Comparison of ENCODE assay signal across 9 cellular contexts in genomic region chr9:34588671-34589370, GRCh38. TPM values are rescaled to one million over a fixed set of nuclear protein-coding genes. Genes with fewer than 3 reads are reported as not detected.
DNase-seq lines count a peak whose midpoint lies in the region; ATAC-seq, FAIRE-seq and TF ChIP-seq lines count a peak whose summit lies in the region.
"Had no signal": no experiment of that assay in that cellular context is flagged by ENCODE, and none has a peak within 500 bp of the region (broad histone marks: within the 10 kb centered on the region; RNA-seq: fewer than 3 reads in every experiment).

No MANE protein-coding gene starts in this region.

- H3K36me3 Mint-ChIP-seq in MCF 10A (ENCODE audit: insufficient read depth, unreplicated experiment) (no peaks in the 10 kb centered on the region), brain (no peaks in the 10 kb centered on the region)

- no peak for TF ChIP-seq CTCF in breast epithelium (IDR thresholded peaks at IDR 0.05)
- no peak for TF ChIP-seq CTCF in MCF 10A (IDR thresholded peaks at IDR 0.05; ENCODE audit: unreplicated experiment)
- TF ChIP-seq CTCF in brain (conservative IDR thresholded peaks at IDR 0.05), result no peak
- TF ChIP-seq CTCF in upper lobe of right lung (IDR thresholded peaks at IDR 0.05), result no peak

- TF ChIP-seq POLR2A in breast epithelium (IDR thresholded peaks at IDR 0.05) (no peak), GM12892 (IDR thresholded peaks at IDR 0.05; ENCODE audit: low read depth, low read length) (no peak)

- POLR2A ChIA-PET in MCF 10A (lab: Yijun Ruan, JAX), result no interaction called here

- intact Hi-C loops in breast epithelium (cut with DNase I; ENCODE audit: low total_unique reads), result no loop called here
- intact Hi-C loops in MCF 10A (cut with micrococcal nuclease), result no loop called here
- intact Hi-C loops in upper lobe of right lung (cut with DNase I), result no loop called here

- H3K4me1 ChIP-seq in breast epithelium (peaks cover 12 to 26% of the 10 kb centered on the region in 2 donors), upper lobe of right lung (peaks cover 27% of the 10 kb centered on the region)

- H3K36me3 ChIP-seq in breast epithelium (no peaks in the 10 kb centered on the region), upper lobe of right lung (no peaks in the 10 kb centered on the region)

- H3K9me3 ChIP-seq in breast epithelium (no peaks in the 10 kb centered on the region), upper lobe of right lung (no peaks in the 10 kb centered on the region)

- H3K27ac Mint-ChIP-seq in MCF 10A (ENCODE audit: low read depth, unreplicated experiment) (no peak overlapping the region), brain (peak overlapping the region; percentile 73 to 95 (median 91))

- CTCF ChIA-PET in MCF 10A (lab: Yijun Ruan, JAX), result interaction anchor here (0.7 to 1.0 kb wide), 3 partner anchors 9 to 108 kb away, joined by 3 to 5 read pairs (median 3); partner anchors contain the start of gene ENHO

- FAIRE-seq in GM12892 (lab: Jason Lieb, UNC), result no peak

- no TSS peak for BruUV-seq in MCF 10A (replicated peaks; lab: Mats Ljungman, UMichigan)

- ATAC-seq in upper lobe of right lung, result no peak

- H3K27me3 Mint-ChIP-seq in MCF 10A (ENCODE audit: insufficient read depth, unreplicated experiment) (peaks cover 84% of the 10 kb centered on the region), brain (peaks cover 19% of the 10 kb centered on the region)

- peak overlapping the region; percentile 50 to 73 (median 65) for H3K4me3 ChIP-seq in breast epithelium
- H3K4me3 ChIP-seq in upper lobe of right lung, result peak overlapping the region; percentile 41

- H3K4me3 Mint-ChIP-seq in MCF 10A (ENCODE audit: unreplicated experiment) (no peak overlapping the region), brain (peak overlapping the region; percentile 89 to 94 (median 92))

- H3K4me1 Mint-ChIP-seq in MCF 10A (ENCODE audit: insufficient read depth, unreplicated experiment) (peaks cover 20% of the 10 kb centered on the region), brain (peaks cover 85% of the 10 kb centered on the region)

- H3K27ac ChIP-seq in breast epithelium (peak overlapping the region in 1 of 2 donors; percentile 88), upper lobe of right lung (no peak overlapping the region)

- no peaks in the 10 kb centered on the region for H3K9me3 Mint-ChIP-seq in MCF 10A (ENCODE audit: unreplicated experiment)
- H3K9me3 Mint-ChIP-seq in brain, result peaks cover 0 to 8% (median 0%) of the 10 kb centered on the region in 5 experiments

- DNase-seq in breast epithelium (ENCODE audit: low spot score in 2 of 2) (no peak), MCF 10A (ENCODE audit: unreplicated experiment) (no peak), midbrain (lab: John Stamatoyannopoulos, UW) (peak; percentile 32), upper lobe of right lung (no peak), GM12892 (ENCODE audit: insufficient read length) (no peak), NCI-H524 treated with DMSO at 0.1 percent for 48 hours (lab: John Stamatoyannopoulos, UW) (no peak)
- DNase-seq in stimulated activated CD4-positive, alpha-beta T cell treated with anti-CD3 and anti-CD28 coated beads, Interleukin-4, amount 100 ng/mL, for 1 hour, result no peak
- DNase-seq: EL had no signal

- peaks cover 0 to 13% of the 10 kb centered on the region in 2 donors for H3K27me3 ChIP-seq in breast epithelium
- peaks cover 76% of the 10 kb centered on the region for H3K27me3 ChIP-seq in upper lobe of right lung

RNA-seq across cellular contexts. Expression of gene CNTFR, which starts 0.7 kb away (rescaled TPM):
- total RNA-seq in breast epithelium, result 100 to 1,000 TPM in 1 of 3 donors, 10 to 100 TPM in 2; 11.3 to 103 (median 15.4) TPM
- total RNA-seq in MCF 10A (2022), result not detected in 2 replicates
- polyA plus RNA-seq in brain (ENCODE audit: insufficient read depth, low read depth, low replicate concordance), result 92.8 TPM
- total RNA-seq in upper lobe of right lung, result 2.9 TPM
- not detected for polyA plus RNA-seq in GM12892 (2012; ENCODE audit: missing spikeins)

RNA-seq across cellular contexts. Expression of gene RPP25L, which starts 23.1 kb away (rescaled TPM):
- total RNA-seq in breast epithelium (10 to 100 TPM; 28.5 to 37.9 (median 36.4) TPM), MCF 10A (2022) (41.6 and 42.8 TPM in 2 replicates), upper lobe of right lung (16.7 TPM)
- 30.9 TPM for polyA plus RNA-seq in brain (ENCODE audit: insufficient read depth, low read depth, low replicate concordance)
- polyA plus RNA-seq in GM12892 (2012; ENCODE audit: missing spikeins), result 20.2 TPM

RNA-seq across cellular contexts. Expression of gene DCTN3, which starts 31.5 kb away (rescaled TPM):
- 100 to 1,000 TPM in 2 of 3 donors, 10 to 100 TPM in 1; 84.0 to 114 (median 113) TPM for total RNA-seq in breast epithelium
- total RNA-seq in MCF 10A (2022), result 88.5 and 92.4 TPM in 2 replicates
- 314 TPM for polyA plus RNA-seq in brain (ENCODE audit: insufficient read depth, low read depth, low replicate concordance)
- 59.3 TPM for total RNA-seq in upper lobe of right lung
- polyA plus RNA-seq in GM12892 (2012; ENCODE audit: missing spikeins), result 92.0 TPM

RNA-seq across cellular contexts. Expression of gene ARID3C, which starts 40.0 kb away (rescaled TPM):
- under 1 TPM in 1 of 3 donors, not detected in 2; 0.29 TPM for total RNA-seq in breast epithelium
- not detected in 2 replicates for total RNA-seq in MCF 10A (2022)
- not detected for polyA plus RNA-seq in brain (ENCODE audit: insufficient read depth, low read depth, low replicate concordance)
- total RNA-seq in upper lobe of right lung, result not detected
- polyA plus RNA-seq in GM12892 (2012; ENCODE audit: missing spikeins), result not detected

RNA-seq across cellular contexts. Expression of gene SIGMAR1, which starts 48.8 kb away (rescaled TPM):
- total RNA-seq in breast epithelium (10 to 100 TPM; 62.6 to 84.8 (median 70.8) TPM), MCF 10A (2022) (82.1 and 99.8 TPM in 2 replicates), upper lobe of right lung (40.5 TPM)
- 81.1 TPM for polyA plus RNA-seq in brain (ENCODE audit: insufficient read depth, low read depth, low replicate concordance)
- 28.8 TPM for polyA plus RNA-seq in GM12892 (2012; ENCODE audit: missing spikeins)
